Comparison of ENCODE assay signal across 15 cellular contexts in the genomic region with DNA sequence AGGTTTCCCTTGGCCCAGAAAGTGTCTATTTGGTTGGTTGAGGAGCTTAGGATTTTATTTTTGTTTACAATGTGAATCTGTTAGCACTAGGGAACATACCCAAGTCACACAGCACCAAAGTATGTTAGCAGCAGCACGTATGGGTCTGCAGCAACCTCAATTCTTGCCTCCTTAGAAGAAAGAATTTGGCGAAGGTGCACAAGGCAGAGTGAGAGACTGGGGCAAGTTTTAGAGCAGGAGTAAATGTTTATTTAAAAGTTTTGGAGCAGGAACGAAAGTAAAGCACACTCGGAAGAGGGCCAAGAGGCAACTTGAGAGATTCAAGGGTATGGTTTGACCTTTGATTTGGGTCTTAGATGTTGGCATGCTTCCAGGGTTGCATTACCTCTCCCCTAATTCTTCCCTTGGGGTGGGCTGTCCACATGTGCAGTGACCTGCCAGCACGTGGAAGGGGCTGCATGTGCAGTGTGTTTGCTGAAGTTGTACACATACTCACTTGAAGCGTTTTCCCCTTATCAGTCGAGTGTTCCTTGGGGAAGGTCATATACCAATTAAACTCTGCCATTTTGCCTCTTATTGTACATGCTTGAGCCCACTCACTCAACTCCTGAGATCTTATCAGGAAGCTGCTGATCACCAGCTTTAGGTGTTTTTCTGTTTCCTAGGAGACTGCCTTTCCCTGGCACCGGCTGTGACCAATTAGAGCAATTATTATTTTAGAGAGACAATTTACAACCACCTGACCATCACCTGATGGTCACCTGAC.
"Had no signal": no experiment of that assay in that cellular context is flagged by ENCODE, and none has a peak within 500 bp of the region (broad histone marks: within the 10 kb centered on the region; RNA-seq: fewer than 3 reads in every experiment).

No MANE protein-coding gene starts in this region.

- ATAC-seq: stimulated activated naive CD8-positive, alpha-beta T cell treated with anti-CD3 and anti-CD28 coated beads, Interleukin-15, amount 100 ng/mL, for 72 hours; WTC11 had no signal

- H3K27ac ChIP-seq: coronary artery, left ventricle myocardium inferior, ovary, testis had no signal

- H3K4me1 ChIP-seq: left ventricle myocardium inferior, testis had no signal

- H3K27me3 ChIP-seq: ovary, testis had no signal

- DNase-seq: activated CD4-positive, alpha-beta T cell treated with anti-CD3 and anti-CD28 coated beads for 48 hours; activated naive CD4-positive, alpha-beta T cell treated with anti-CD3 and anti-CD28 coated beads, Interleukin-2, amount 50 U/mL, for 16 hours; activated T-cell treated with anti-CD3 and anti-CD28 coated beads for 4 hours; central memory CD4-positive, alpha-beta T cell; effector CD4-positive, alpha-beta T cell; foreskin melanocyte; head of caudate nucleus; islet precursor cell; left ventricle myocardium inferior; ovary; stimulated activated CD4-positive, alpha-beta T cell treated with anti-CD3 and anti-CD28 coated beads, Interleukin-4, amount 100 ng/mL, for 1 hour; stimulated activated naive CD8-positive, alpha-beta T cell treated with anti-CD3 and anti-CD28 coated beads, Interleukin-15, amount 100 ng/mL, for 72 hours; testis had no signal

- H3K9me3 ChIP-seq: ovary, testis had no signal

- H3K36me3 ChIP-seq: left ventricle myocardium inferior, ovary had no signal

- H3K4me3 ChIP-seq: coronary artery, left ventricle myocardium inferior, ovary, testis had no signal
